ENCODE assay signal across 17 cellular contexts in genomic region chr16:69741519-69741918, GRCh38. TPM values are rescaled to one million over a fixed set of nuclear protein-coding genes. Genes with fewer than 3 reads are reported as not detected.
DNase-seq lines count a peak whose midpoint lies in the region; ATAC-seq, FAIRE-seq and TF ChIP-seq lines count a peak whose summit lies in the region.
"Had no signal": no experiment of that assay in that cellular context is flagged by ENCODE, and none has a peak within 500 bp of the region (broad histone marks: within the 10 kb centered on the region; RNA-seq: fewer than 3 reads in every experiment).

No MANE protein-coding gene starts in this region.

- H3K4me1 Mint-ChIP-seq in astrocyte (ENCODE audit: low read depth, unreplicated experiment): peaks cover 6% of the 10 kb centered on the region

- H3K27me3 ChIP-seq in astrocyte (ENCODE audit: insufficient read depth, low read length) (no peaks in the 10 kb centered on the region), subcutaneous abdominal adipose tissue (ENCODE audit: control insufficient read depth in 5 of 5, insufficient read depth in 4 of 5, low read length in 5 of 5) (no peaks in the 10 kb centered on the region)
- H3K27me3 ChIP-seq: sigmoid colon had no signal

- no peaks in the 10 kb centered on the region for H3K9me3 ChIP-seq in astrocyte (ENCODE audit: insufficient read depth, low read depth, low read length)
- H3K9me3 ChIP-seq in subcutaneous abdominal adipose tissue (ENCODE audit: control insufficient read depth in 5 of 5, low read length in 5 of 5): no peaks in the 10 kb centered on the region
- H3K9me3 ChIP-seq: sigmoid colon had no signal

- no peak for ATAC-seq in GM21447 (IDR thresholded peaks at IDR 0.05; ENCODE audit: unreplicated experiment)

- H3K4me3 ChIP-seq in astrocyte (ENCODE audit: insufficient read depth, low read depth, low read length) (no peak overlapping the region), fibroblast of the aortic adventitia (ENCODE audit: low read depth, low read length) (no peak overlapping the region), subcutaneous abdominal adipose tissue (ENCODE audit: low read depth in 1 of 5, low read length in 5 of 5) (no peak overlapping the region)
- H3K4me3 ChIP-seq: sigmoid colon had no signal

- H3K4me1 ChIP-seq in astrocyte (ENCODE audit: insufficient read depth, low read length): peaks cover 5% of the 10 kb centered on the region
- peaks cover 0 to 30% (median 15%) of the 10 kb centered on the region in 5 donors for H3K4me1 ChIP-seq in subcutaneous abdominal adipose tissue (ENCODE audit: control insufficient read depth in 5 of 5, insufficient read depth in 5 of 5, low read length in 5 of 5)

- no peaks in the 10 kb centered on the region for H3K9me3 Mint-ChIP-seq in astrocyte (ENCODE audit: unreplicated experiment)
- H3K9me3 Mint-ChIP-seq: CD4-positive, alpha-beta memory T cell; naive B cell had no signal

- TF ChIP-seq CTCF in astrocyte (IDR thresholded peaks at IDR 0.05; ENCODE audit: insufficient read depth, low read depth, low read length): no peak
- TF ChIP-seq CTCF in fibroblast of the aortic adventitia (IDR thresholded peaks at IDR 0.05; ENCODE audit: insufficient read depth, low read length): no peak

- no peak overlapping the region for H3K4me3 Mint-ChIP-seq in astrocyte (ENCODE audit: unreplicated experiment)
- H3K4me3 Mint-ChIP-seq: CD4-positive, alpha-beta memory T cell; naive B cell had no signal

- peaks cover 46% of the 10 kb centered on the region for H3K36me3 ChIP-seq in astrocyte (ENCODE audit: insufficient read depth, low read length)
- H3K36me3 ChIP-seq in subcutaneous abdominal adipose tissue (ENCODE audit: control insufficient read depth in 5 of 5, insufficient read depth in 5 of 5, low read length in 5 of 5): peaks cover 3 to 59% (median 49%) of the 10 kb centered on the region in 5 donors

- DNase-seq in HT1080 (ENCODE audit: low read depth) (peak; percentile 10), astrocyte (ENCODE audit: low read depth) (no peak), fibroblast of the aortic adventitia (ENCODE audit: low read depth) (peak; percentile 19), activated gamma-delta T cell (lab: John Stamatoyannopoulos, UW) (no peak)
- no peak for DNase-seq in activated CD8-positive, alpha-beta memory T cell treated with anti-CD3 and anti-CD28 coated beads, Interleukin-2, amount 50 U/mL, for 48 hours
- DNase-seq: activated CD4-positive, alpha-beta T cell treated with anti-CD3 and anti-CD28 coated beads, Interleukin-2, amount 50 U/mL, for 48 hours; CD4-positive, alpha-beta memory T cell; cerebellar nuclear complex; GDM1; H7; naive B cell; NCI-H1436; NCI-H524 had no signal

- FAIRE-seq in astrocyte (lab: Jason Lieb, UNC): no peak
- FAIRE-seq: islet of Langerhans had no signal

- H3K27ac ChIP-seq in astrocyte (ENCODE audit: low read depth, low read length) (no peak overlapping the region), subcutaneous abdominal adipose tissue (ENCODE audit: low read depth, low read length) (peak overlapping the region; percentile 84)

- H3K79me2 ChIP-seq in astrocyte (ENCODE audit: insufficient read depth, low read length): peaks cover 20% of the 10 kb centered on the region

- peak overlapping the region; percentile 41 for H3K27ac Mint-ChIP-seq in astrocyte (ENCODE audit: unreplicated experiment)
- H3K27ac Mint-ChIP-seq: CD4-positive, alpha-beta memory T cell had no signal

- no peak overlapping the region for H2AFZ ChIP-seq in astrocyte (ENCODE audit: low read depth, low read length)

- H3K9ac ChIP-seq in astrocyte (ENCODE audit: low read length): no peak overlapping the region
- no peak overlapping the region for H3K9ac ChIP-seq in subcutaneous abdominal adipose tissue (ENCODE audit: low read length in 5 of 5)

- H4K20me1 ChIP-seq in astrocyte (ENCODE audit: insufficient read depth, low read length): peaks cover 40% of the 10 kb centered on the region

- H3K27me3 Mint-ChIP-seq in astrocyte (ENCODE audit: low read depth, unreplicated experiment): no peaks in the 10 kb centered on the region
- H3K27me3 Mint-ChIP-seq: CD4-positive, alpha-beta memory T cell; naive B cell had no signal

- peaks cover 28% of the 10 kb centered on the region for H3K36me3 Mint-ChIP-seq in astrocyte (ENCODE audit: low read depth, unreplicated experiment)

- no peak overlapping the region for H3K4me2 ChIP-seq in astrocyte (ENCODE audit: low read length)

RNA-seq across cellular contexts. Expression of gene NOB1, which starts 13.2 kb away (rescaled TPM):
- total RNA-seq in HT1080 (2014; rRNA removed; shearing (Covaris generic)): 35.4 and 42.5 TPM in 2 replicates
- 98.5 and 110 TPM in 2 replicates for polyA plus RNA-seq in HT1080 (2015; cell fraction: cytosol; rRNA removed)
- polyA plus RNA-seq in HT1080 (2015; cell fraction: nucleus; rRNA removed): 83.8 and 85.0 TPM in 2 replicates
- 41.9 and 46.0 TPM in 2 replicates for total RNA-seq in astrocyte
- total RNA-seq in fibroblast of the aortic adventitia (ENCODE audit: low replicate concordance): 27.0 and 35.8 TPM in 2 replicates

RNA-seq across cellular contexts. Expression of gene NQO1, which starts 15.2 kb away (rescaled TPM):
- 229 and 270 TPM in 2 replicates for total RNA-seq in HT1080 (2014; rRNA removed; shearing (Covaris generic))
- polyA plus RNA-seq in HT1080 (2015; cell fraction: cytosol; rRNA removed): 130 and 153 TPM in 2 replicates
- 117 and 120 TPM in 2 replicates for polyA plus RNA-seq in HT1080 (2015; cell fraction: nucleus; rRNA removed)
- total RNA-seq in astrocyte (61.0 and 74.5 TPM in 2 replicates), fibroblast of the aortic adventitia (ENCODE audit: low replicate concordance) (180 and 302 TPM in 2 replicates)

RNA-seq across cellular contexts. Expression of gene WWP2, which starts 20.6 kb away (rescaled TPM):
- 13.2 and 15.3 TPM in 2 replicates for total RNA-seq in HT1080 (2014; rRNA removed; shearing (Covaris generic))
- 16.0 and 16.3 TPM in 2 replicates for polyA plus RNA-seq in HT1080 (2015; cell fraction: cytosol; rRNA removed)
- polyA plus RNA-seq in HT1080 (2015; cell fraction: nucleus; rRNA removed): 26.4 and 33.2 TPM in 2 replicates
- total RNA-seq in astrocyte (26.4 and 28.7 TPM in 2 replicates), fibroblast of the aortic adventitia (ENCODE audit: low replicate concordance) (28.5 and 28.7 TPM in 2 replicates)

Comparison
In these comparisons a context has a peak if more than half of its experiments do, and no peak if none do; other contexts are left out.
1. DNase-seq: peak in HT1080 (single experiment) and fibroblast of the aortic adventitia (single experiment); none in astrocyte (single experiment), activated CD8-positive, alpha-beta memory T cell treated with anti-CD3 and anti-CD28 coated beads, Interleukin-2, amount 50 U/mL, for 48 hours (single experiment) and activated gamma-delta T cell (single experiment).